ENCODE assay signal across 21 cellular contexts in genomic region chr1:225449774-225450173, GRCh38. TPM values are rescaled to one million over a fixed set of nuclear protein-coding genes. Genes with fewer than 3 reads are reported as not detected.
DNase-seq lines count a peak whose midpoint lies in the region; ATAC-seq, FAIRE-seq and TF ChIP-seq lines count a peak whose summit lies in the region.
"Had no signal": no experiment of that assay in that cellular context is flagged by ENCODE, and none has a peak within 500 bp of the region (broad histone marks: within the 10 kb centered on the region; RNA-seq: fewer than 3 reads in every experiment).

No MANE protein-coding gene starts in this region.

- no CpG with 5 or more reads among the region's 5 CpGs for WGBS in neuronal stem cell (ENCODE audit: extremely low coverage in 2 of 2, insufficient read length in 2 of 2, insufficient replicate concordance in 1 of 2), 2 donors
- 85 to 86% methylated on average over 5 of the region's 5 CpGs for WGBS in pancreas, 2 donors

- H2BK5ac ChIP-seq in neuronal stem cell (ENCODE audit: low read length), result no peak overlapping the region

- H3K9me3 ChIP-seq in neuronal stem cell (replicated peaks in 1 of 2; ENCODE audit: control insufficient read depth in 2 of 2, insufficient read depth in 1 of 2, low read depth in 1 of 2, low read length in 2 of 2), result peaks cover 0 to 2% of the 10 kb centered on the region in 2 donors
- no peaks in the 10 kb centered on the region for H3K9me3 ChIP-seq in pancreas
- H3K9me3 ChIP-seq: adrenal gland, HAP-1, uterus had no signal

- no peak overlapping the region for H3K4me2 ChIP-seq in neuronal stem cell (ENCODE audit: insufficient read depth, low read length, poor library complexity, severe bottlenecking)

- FAIRE-seq in pancreas (lab: Jason Lieb, UNC), result no peak
- FAIRE-seq: bronchial epithelial cell, frontal cortex had no signal

- no peak overlapping the region for H2BK120ac ChIP-seq in neuronal stem cell (ENCODE audit: low read depth, low read length)

- no peak overlapping the region for H4K91ac ChIP-seq in neuronal stem cell (ENCODE audit: low read depth, low read length, poor library complexity)

- no peak overlapping the region for H2BK15ac ChIP-seq in neuronal stem cell (ENCODE audit: low read length)

- H3K23ac ChIP-seq in neuronal stem cell (ENCODE audit: low read depth, low read length, poor library complexity), result no peak overlapping the region

- no peak overlapping the region for H2AFZ ChIP-seq in neuronal stem cell (ENCODE audit: low read length)

- DNase-seq in activated CD4-positive, CD25-positive, alpha-beta regulatory T cell treated with anti-CD3 and anti-CD28 coated beads, Interleukin-2, amount 50 U/mL, for 72 hours, result peak; percentile 13
- peak; percentile 6 for DNase-seq in GM13976 (ENCODE audit: low spot score)
- no peak for DNase-seq in epithelial cell of prostate (ENCODE audit: low read depth, low spot score)
- DNase-seq in neuronal stem cell (ENCODE audit: low spot score), result no peak
- DNase-seq in pancreas, result no peak
- DNase-seq in retina, result no peak
- no peak for DNase-seq in NCI-H748 treated with DMSO at 0.1 percent for 48 hours (lab: John Stamatoyannopoulos, UW)
- DNase-seq: activated CD4-positive, CD25-positive, alpha-beta regulatory T cell; hypothalamus; KG1; naive thymus-derived CD8-positive, alpha-beta T cell; NCI-H187; NCI-H2227 treated with DMSO at 0.1 percent for 48 hours; stimulated activated naive CD4-positive, alpha-beta T cell treated with Interleukin-2 at 50 U/mL for 16 hours; T1000 had no signal

- H3K4me1 ChIP-seq in neuronal stem cell (ENCODE audit: control insufficient read depth in 2 of 2, insufficient read depth in 1 of 2, low read depth in 1 of 2, low read length in 2 of 2) (peaks cover 9 to 15% of the 10 kb centered on the region in 2 donors), pancreas (peaks cover 0 to 29% (median 8%) of the 10 kb centered on the region in 3 donors)

- no peak overlapping the region for H3K4me3 ChIP-seq in neuronal stem cell (ENCODE audit: low read length in 2 of 2)
- H3K4me3 ChIP-seq in pancreas, result no peak overlapping the region
- H3K4me3 ChIP-seq: adrenal gland, HAP-1, uterus had no signal

- ATAC-seq in activated CD4-positive, CD25-positive, alpha-beta regulatory T cell treated with anti-CD3 and anti-CD28 coated beads, Interleukin-2, amount 50 U/mL, for 24 hours, result no peak
- no peak for ATAC-seq in pancreas
- ATAC-seq: naive thymus-derived CD8-positive, alpha-beta T cell had no signal

- H3K27ac ChIP-seq in epithelial cell of prostate (peak overlapping the region; percentile 46), neuronal stem cell (replicated peaks; ENCODE audit: low read length) (no peak overlapping the region), pancreas (no peak overlapping the region)

- no peak overlapping the region for H4K8ac ChIP-seq in neuronal stem cell (ENCODE audit: low read depth, low read length)

- in situ Hi-C loops in GM13976 (cut with MboI; ENCODE audit: low sequenced_read_pairs, unreplicated experiment), result no loop called here

- peaks cover 2% of the 10 kb centered on the region for H3K79me1 ChIP-seq in neuronal stem cell (ENCODE audit: low read depth, low read length)

- no peak overlapping the region for H3K4ac ChIP-seq in neuronal stem cell (ENCODE audit: low read length)

- H3K27me3 ChIP-seq in neuronal stem cell (ENCODE audit: control insufficient read depth in 3 of 3, insufficient read depth in 3 of 3, low read depth in 1 of 3, low read length in 3 of 3) (peaks cover 0 to 2% (median 0%) of the 10 kb centered on the region in 3 experiments), pancreas (no peaks in the 10 kb centered on the region)
- H3K27me3 ChIP-seq: adrenal gland, uterus had no signal

- H2BK12ac ChIP-seq in neuronal stem cell (ENCODE audit: low read length), result no peak overlapping the region

- peak overlapping the region; percentile 30 for H2AK5ac ChIP-seq in neuronal stem cell (ENCODE audit: low read depth, low read length)

- H3K18ac ChIP-seq in neuronal stem cell (ENCODE audit: low read length), result no peak overlapping the region

- H3K14ac ChIP-seq in neuronal stem cell (ENCODE audit: low read length), result no peak overlapping the region

- intact Hi-C loops in pancreas (cut with DNase I), result loop anchor here in 1 of 3 donors (10.0 kb wide), 1 partner anchor 135 kb away; no protein-coding TSS in a partner anchor

- no peak overlapping the region for H3K9ac ChIP-seq in neuronal stem cell (ENCODE audit: low read depth, low read length, poor library complexity)

- no peak for TF ChIP-seq CTCF in GM13976 (IDR thresholded peaks at IDR 0.05; ENCODE audit: borderline replicate concordance, control extremely low read depth, extremely low read depth, insufficient read depth, missing control alignments)
- no peak for TF ChIP-seq CTCF in pancreas (IDR thresholded peaks at IDR 0.05)

- H3K36me3 ChIP-seq in neuronal stem cell (replicated peaks in 1 of 2; ENCODE audit: control insufficient read depth in 2 of 2, insufficient read depth in 2 of 2, low read length in 2 of 2) (no peaks in the 10 kb centered on the region), pancreas (no peaks in the 10 kb centered on the region)
- H3K36me3 ChIP-seq: adrenal gland, HAP-1, uterus had no signal

RNA-seq across cellular contexts. Expression of gene LBR, which starts 21.9 kb away (rescaled TPM):
- polyA plus RNA-seq in neuronal stem cell (2013, experiment 1 of 2), result 82.5 TPM
- polyA plus RNA-seq in neuronal stem cell (2013, experiment 2 of 2), result 83.8 TPM
- total RNA-seq in pancreas, result 10 to 100 TPM; 18.3 to 31.6 (median 19.9) TPM
- polyA plus RNA-seq in pancreas, result 10 to 100 TPM; 12.3 to 17.0 TPM

Comparison
In these comparisons a context has a peak if more than half of its experiments do, and no peak if none do; other contexts are left out.
1. DNase-seq: peak in activated CD4-positive, CD25-positive, alpha-beta regulatory T cell treated with anti-CD3 and anti-CD28 coated beads, Interleukin-2, amount 50 U/mL, for 72 hours (single experiment) and GM13976 (single experiment); none in epithelial cell of prostate (single experiment), neuronal stem cell (single experiment), pancreas (0 of 6), retina (single experiment) and NCI-H748 treated with DMSO at 0.1 percent for 48 hours (single experiment).